In the genomic region with DNA sequence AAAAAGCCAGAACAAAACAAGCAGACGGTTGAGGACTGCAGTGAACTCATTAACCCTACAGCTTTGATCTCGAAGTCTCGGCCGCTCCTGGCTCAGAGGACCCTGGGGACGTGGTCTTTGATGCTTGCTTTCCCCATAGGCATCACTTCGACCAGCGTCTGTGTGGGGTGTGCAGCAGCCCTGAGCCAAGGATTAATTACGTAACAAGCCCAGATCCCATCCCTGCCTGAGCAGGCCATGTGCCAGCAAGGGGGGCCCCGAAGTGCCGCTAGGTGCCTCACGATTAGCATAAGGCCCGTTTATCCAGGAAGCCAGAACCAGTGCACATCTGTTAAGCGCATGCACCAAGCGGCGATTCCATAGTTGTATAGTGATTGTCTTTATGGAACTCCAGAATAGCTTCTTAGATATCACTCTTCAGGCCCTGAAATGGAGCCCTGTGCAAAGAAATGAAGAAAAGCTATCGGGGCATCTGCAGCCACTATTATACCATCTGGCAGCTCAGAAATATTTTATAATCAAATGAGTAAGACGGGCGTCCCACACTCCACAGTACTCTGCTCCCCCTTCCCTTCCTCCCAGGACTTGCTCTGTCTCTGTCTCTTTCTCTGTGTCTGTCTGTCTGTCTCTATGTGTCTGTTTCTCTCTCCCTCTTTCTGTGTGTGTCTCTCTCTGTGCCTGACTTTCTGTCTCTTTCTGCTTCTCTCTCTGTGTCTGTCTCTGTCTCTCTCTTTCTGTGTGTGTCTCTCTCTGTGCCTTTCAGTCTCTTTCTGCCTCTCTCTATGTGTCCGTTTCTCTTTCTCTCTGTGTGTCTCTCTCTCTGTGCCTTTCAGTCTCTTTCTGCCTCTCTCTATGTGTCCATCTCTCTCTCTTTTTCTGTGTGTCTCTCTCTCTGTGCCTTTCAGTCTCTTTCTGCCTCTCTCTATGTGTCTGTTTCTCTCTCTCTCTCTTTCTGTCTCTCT, we compare ENCODE assay signal across 2 cellular contexts.
TF ChIP-seq lines count a peak whose summit lies in the region.

No MANE protein-coding gene starts in this region.

TF ChIP-seq in IMR-90, 13 proteins besides CTCF, POLR2A, EP300 and RAD21 (continued from another document):
- TF ChIP-seq USF2 (IDR thresholded peaks at IDR 0.05; ENCODE audit: low read depth, low read length) = no peak
- TF ChIP-seq SMC3 (IDR thresholded peaks at IDR 0.05; ENCODE audit: low read depth, low read length) = no peak
- no peak for TF ChIP-seq ELK1 (IDR thresholded peaks at IDR 0.05; ENCODE audit: borderline replicate concordance, low read depth, low read length)
- no peak for TF ChIP-seq CHD1 (IDR thresholded peaks at IDR 0.05; ENCODE audit: low read depth, low read length)
- TF ChIP-seq RFX5 (IDR thresholded peaks at IDR 0.05; ENCODE audit: low read depth, low read length) = no peak

TF ChIP-seq in WTC11, 78 proteins besides CTCF, POLR2A, EP300 and RAD21 (continued from another document):
- TF ChIP-seq, protein P1, sequence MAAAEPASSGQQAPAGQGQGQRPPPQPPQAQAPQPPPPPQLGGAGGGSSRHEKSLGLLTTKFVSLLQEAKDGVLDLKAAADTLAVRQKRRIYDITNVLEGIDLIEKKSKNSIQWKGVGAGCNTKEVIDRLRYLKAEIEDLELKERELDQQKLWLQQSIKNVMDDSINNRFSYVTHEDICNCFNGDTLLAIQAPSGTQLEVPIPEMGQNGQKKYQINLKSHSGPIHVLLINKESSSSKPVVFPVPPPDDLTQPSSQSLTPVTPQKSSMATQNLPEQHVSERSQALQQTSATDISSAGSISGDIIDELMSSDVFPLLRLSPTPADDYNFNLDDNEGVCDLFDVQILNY (CRISPR knock-in tag; IDR thresholded peaks at IDR 0.05) = no peak
- no peak for TF ChIP-seq ETV6 (CRISPR knock-in tag; IDR thresholded peaks at IDR 0.05)
TF ChIP-seq in WTC11: peak in this region for 0.
